2 cellular contexts compared by ENCODE assay signal in genomic region chr6:83152913-83153312, GRCh38.
TF ChIP-seq lines count a peak whose summit lies in the region.

No MANE protein-coding gene starts in this region.

TF ChIP-seq in H1, 55 proteins besides CTCF, POLR2A, EP300 and RAD21:
- TF ChIP-seq, protein P1, sequence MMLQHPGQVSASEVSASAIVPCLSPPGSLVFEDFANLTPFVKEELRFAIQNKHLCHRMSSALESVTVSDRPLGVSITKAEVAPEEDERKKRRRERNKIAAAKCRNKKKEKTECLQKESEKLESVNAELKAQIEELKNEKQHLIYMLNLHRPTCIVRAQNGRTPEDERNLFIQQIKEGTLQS (IDR thresholded peaks at IDR 0.05; ENCODE audit: insufficient read depth, low read depth, low read length), result no peak
- no peak for TF ChIP-seq YY1 (IDR thresholded peaks at IDR 0.05; ENCODE audit: low read depth, low read length)
- no peak for TF ChIP-seq KDM5A (IDR thresholded peaks at IDR 0.05; ENCODE audit: low read length)
- no peak for TF ChIP-seq RFX5 (IDR thresholded peaks at IDR 0.05; ENCODE audit: borderline replicate concordance, low read depth, low read length)
- TF ChIP-seq CHD1 (IDR thresholded peaks at IDR 0.05; ENCODE audit: low read depth, low read length), result no peak
- TF ChIP-seq SP1 (IDR thresholded peaks at IDR 0.05; ENCODE audit: low read depth, low read length), result no peak
- TF ChIP-seq EZH2 (IDR thresholded peaks at IDR 0.05; ENCODE audit: low read depth, low read length, severe bottlenecking), result no peak
- peak; percentile 84 for TF ChIP-seq MAFK (IDR thresholded peaks at IDR 0.05; ENCODE audit: low read depth, low read length)
TF ChIP-seq in H1: peak in this region for 1.

TF ChIP-seq in liver, 16 proteins besides CTCF, POLR2A, EP300 and RAD21 (continued from another document):
- TF ChIP-seq HNF4A (conservative IDR thresholded peaks at IDR 0.05) (peak; percentile 26 to 27), RXRA (IDR thresholded peaks at IDR 0.05) (peak; percentile 7 to 12)
